ENCODE assay signal across 10 cellular contexts in the genomic region with DNA sequence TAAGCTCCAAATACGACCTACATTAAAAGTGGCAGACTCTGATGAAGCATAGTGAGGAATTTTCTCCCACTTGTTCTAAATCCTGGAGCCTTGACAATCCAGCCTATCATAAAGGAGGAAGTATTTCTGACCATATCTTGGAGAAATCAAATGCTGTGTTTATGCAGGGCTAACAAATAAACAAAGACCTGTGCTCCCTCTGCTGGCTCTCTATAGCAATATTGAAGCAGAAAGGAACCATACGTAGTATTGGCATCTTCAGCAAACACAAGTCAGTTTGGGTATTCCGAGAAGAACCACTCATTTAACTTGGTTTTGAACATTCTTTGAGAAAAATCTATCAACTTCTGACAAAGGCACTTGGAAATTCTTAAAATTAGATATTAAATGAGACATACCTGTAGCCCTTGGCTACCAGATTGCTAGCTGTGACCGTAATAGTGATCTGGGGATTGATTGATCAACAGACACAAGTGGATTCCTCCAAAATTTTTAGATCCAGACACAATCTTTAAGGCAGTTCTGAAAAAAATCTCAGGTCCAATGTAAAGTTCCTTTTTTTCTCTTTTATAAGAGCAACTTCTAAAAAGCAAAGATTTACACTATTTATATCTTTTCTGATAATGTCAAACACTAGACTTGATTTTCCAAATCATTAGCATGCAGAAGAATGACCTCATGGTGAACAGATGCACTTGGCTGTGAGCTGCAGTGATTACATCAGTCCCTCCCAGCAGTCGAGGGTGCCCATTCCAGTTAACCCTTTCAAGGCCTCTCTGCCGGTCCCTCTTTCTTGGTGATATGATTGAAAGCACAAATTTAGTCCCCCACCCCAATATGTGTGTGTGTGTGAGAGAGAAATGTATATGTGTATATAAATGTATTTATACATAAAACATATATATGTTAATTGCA. TPM values are rescaled to one million over a fixed set of nuclear protein-coding genes. Genes with fewer than 3 reads are reported as not detected.
DNase-seq lines count a peak whose midpoint lies in the region; ATAC-seq and TF ChIP-seq lines count a peak whose summit lies in the region.
"Had no signal": no experiment of that assay in that cellular context is flagged by ENCODE, and none has a peak within 500 bp of the region (broad histone marks: within the 10 kb centered on the region; RNA-seq: fewer than 3 reads in every experiment).

No MANE protein-coding gene starts in this region.

- TF ChIP-seq RAD21 in Ishikawa (IDR thresholded peaks at IDR 0.05; ENCODE audit: low read depth): 0 out of 2 replicates have a peak, but pooled peaks have one; percentile 19

- peaks cover 2% of the 10 kb centered on the region for H3K36me3 Mint-ChIP-seq in activated naive CD4-positive, alpha-beta T cell treated with anti-CD3 and anti-CD28 coated beads for 36 hours (ENCODE audit: low read depth)

- no peaks in the 10 kb centered on the region for H3K27me3 Mint-ChIP-seq in activated naive CD4-positive, alpha-beta T cell treated with anti-CD3 and anti-CD28 coated beads for 36 hours (ENCODE audit: low read depth)

- peak; percentile 38 for DNase-seq in RPMI7951 (ENCODE audit: low read depth)
- peak; percentile 85 for DNase-seq in globus pallidus (ENCODE audit: low spot score)
- no peak for DNase-seq in left lung
- DNase-seq in mucosa of gallbladder (ENCODE audit: low spot score): no peak
- no peak for DNase-seq in activated naive CD4-positive, alpha-beta T cell treated with anti-CD3 and anti-CD28 coated beads for 36 hours
- DNase-seq: NK-92 treated with Interleukin-12 subunit alpha and Interleukin-12 subunit beta, amount 100 ng/mL, for 24 hours; stimulated activated naive CD8-positive, alpha-beta T cell treated with anti-CD3 and anti-CD28 coated beads, Interleukin-15, Interleukin-2, amounts not matched to agents 100 U/mL and 50 U/mL, for 24 hours had no signal

- peaks cover 0 to 48% of the 10 kb centered on the region in 2 donors for H3K36me3 ChIP-seq in left lung

- no peak overlapping the region for H3K4me3 Mint-ChIP-seq in activated naive CD4-positive, alpha-beta T cell treated with anti-CD3 and anti-CD28 coated beads for 36 hours

- ATAC-seq in left lung: no peak
- no peak for ATAC-seq in HG02981 (IDR thresholded peaks at IDR 0.05; ENCODE audit: unreplicated experiment)
- ATAC-seq: stimulated activated naive CD8-positive, alpha-beta T cell treated with anti-CD3 and anti-CD28 coated beads, Interleukin-15, Interleukin-2, amounts not matched to agents 100 U/mL and 50 U/mL, for 24 hours had no signal

- TF ChIP-seq EP300 in Ishikawa (IDR thresholded peaks at IDR 0.05; ENCODE audit: borderline replicate concordance): no peak

- no peaks in the 10 kb centered on the region for H3K9me3 ChIP-seq in left lung

- no peak overlapping the region for H3K4me3 ChIP-seq in left lung

- peak; percentile 78 for TF ChIP-seq CTCF in C4-2B (conservative IDR thresholded peaks at IDR 0.05)
- no peak for TF ChIP-seq CTCF in left lung (IDR thresholded peaks at IDR 0.05)

- no peak overlapping the region for H3K27ac Mint-ChIP-seq in activated naive CD4-positive, alpha-beta T cell treated with anti-CD3 and anti-CD28 coated beads for 36 hours

- intact Hi-C loops in left lung (cut with DNase I): no loop called here
- intact Hi-C loops in activated naive CD4-positive, alpha-beta T cell treated with anti-CD3 and anti-CD28 coated beads for 36 hours (cut with micrococcal nuclease): no loop called here

- H3K27me3 ChIP-seq in left lung: no peaks in the 10 kb centered on the region

- H3K4me1 ChIP-seq in left lung: peaks cover 0 to 7% of the 10 kb centered on the region in 2 donors

- no peak overlapping the region for H3K27ac ChIP-seq in C4-2B
- no peak overlapping the region for H3K27ac ChIP-seq in left lung

- H3K9me3 Mint-ChIP-seq in activated naive CD4-positive, alpha-beta T cell treated with anti-CD3 and anti-CD28 coated beads for 36 hours: no peaks in the 10 kb centered on the region

- CTCF ChIA-PET in activated naive CD4-positive, alpha-beta T cell treated with anti-CD3 and anti-CD28 coated beads for 36 hours (lab: Charles Lee): no interaction called here

- peaks cover 8% of the 10 kb centered on the region for H3K4me1 Mint-ChIP-seq in activated naive CD4-positive, alpha-beta T cell treated with anti-CD3 and anti-CD28 coated beads for 36 hours (ENCODE audit: low read depth)

TF ChIP-seq in Ishikawa, 13 proteins besides CTCF, POLR2A, EP300 and RAD21:
- TF ChIP-seq CEBPB (IDR thresholded peaks at IDR 0.05) (no peak), CREB1 (IDR thresholded peaks at IDR 0.05; ENCODE audit: low read depth) (no peak), TEAD4 (IDR thresholded peaks at IDR 0.05) (no peak), TCF12 (IDR thresholded peaks at IDR 0.05; ENCODE audit: low read depth) (no peak)
TF ChIP-seq in Ishikawa: peak in this region for 0.

RNA-seq across cellular contexts. Expression of gene INSM1, which starts 40.2 kb away (rescaled TPM):
- under 0.01 and 0.10 TPM in 2 replicates for total RNA-seq in RPMI7951 (2014; rRNA removed; shearing (Covaris generic))
- total RNA-seq in left lung: not detected
- total RNA-seq in mucosa of gallbladder: not detected
- under 1 TPM; 0.25 to 0.38 TPM for total RNA-seq in activated naive CD4-positive, alpha-beta T cell treated with anti-CD3 and anti-CD28 coated beads for 36 hours

Comparison
In these comparisons a context has a peak if more than half of its experiments do, and no peak if none do; other contexts are left out.
1. DNase-seq: peak in RPMI7951 (single experiment) and globus pallidus (single experiment); none in left lung (0 of 2), mucosa of gallbladder (single experiment) and activated naive CD4-positive, alpha-beta T cell treated with anti-CD3 and anti-CD28 coated beads for 36 hours (single experiment).